Comparison of ENCODE assay signal across 22 cellular contexts in the genomic region with DNA sequence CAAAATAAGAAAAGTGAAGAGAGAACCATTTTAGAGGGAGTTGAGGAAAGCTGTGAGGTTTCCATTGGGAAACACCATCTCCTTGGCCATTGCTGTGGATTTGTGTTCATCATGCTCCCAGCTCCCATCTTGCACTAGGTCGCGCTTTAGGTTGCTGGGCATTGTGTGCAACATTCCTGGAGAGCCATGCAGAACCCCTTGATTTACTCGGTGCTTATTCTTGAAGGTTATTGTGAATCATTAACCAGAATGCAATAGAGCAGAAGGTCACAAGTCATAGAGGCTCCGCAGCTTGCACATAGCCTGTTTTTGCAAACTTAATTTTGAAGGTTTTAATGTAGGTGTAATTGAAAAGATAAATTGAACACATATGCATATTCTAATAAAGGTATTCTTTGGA.
DNase-seq lines count a peak whose midpoint lies in the region; ATAC-seq and TF ChIP-seq lines count a peak whose summit lies in the region.
"Had no signal": no experiment of that assay in that cellular context is flagged by ENCODE, and none has a peak within 500 bp of the region (broad histone marks: within the 10 kb centered on the region; RNA-seq: fewer than 3 reads in every experiment).

No MANE protein-coding gene starts in this region.

- H3K36me3 Mint-ChIP-seq in type B pancreatic cell, result peaks cover 4% of the 10 kb centered on the region
- H3K36me3 Mint-ChIP-seq: CD4-positive, alpha-beta memory T cell had no signal

- peak; percentile 75 to 90 (median 84) for ATAC-seq in right lobe of liver
- no peak for ATAC-seq in HG02571 (IDR thresholded peaks at IDR 0.05; ENCODE audit: unreplicated experiment)
- no peak for ATAC-seq in GM19324 (IDR thresholded peaks at IDR 0.05; ENCODE audit: low FRiP score, unreplicated experiment)
- ATAC-seq: Right ventricle myocardium inferior had no signal

- peak; percentile 15 for DNase-seq in HuH-7 (ENCODE audit: low spot score)
- DNase-seq in kidney tubule cell (ENCODE audit: low spot score), result peak; percentile 86
- no peak for DNase-seq in right lobe of liver
- no peak for DNase-seq in HCEC 1CT
- DNase-seq in type B pancreatic cell (ENCODE audit: extremely low spot score, unreplicated experiment), result no peak
- DNase-seq: Calu3; CD4-positive, alpha-beta memory T cell; DMS153; GDM1; Karpas-422; MV-4-11; NCI-H1105 treated with DMSO at 0.1 percent for 48 hours; NCI-H1694; NCI-H2081; NCI-H2171 treated with DMSO at 0.1 percent for 48 hours; NCI-H526; OCI-M1 had no signal

- peaks cover 5% of the 10 kb centered on the region for H3K9me3 Mint-ChIP-seq in type B pancreatic cell

- no peaks in the 10 kb centered on the region for H3K36me3 ChIP-seq in right lobe of liver
- H3K36me3 ChIP-seq: BLaER1 treated with 17β-estradiol and CSF1 and Interleukin-3, amounts not matched to agents 10 nM and 100 nM had no signal

- no peak overlapping the region for H3K4me3 Mint-ChIP-seq in type B pancreatic cell
- H3K4me3 Mint-ChIP-seq: CD4-positive, alpha-beta memory T cell had no signal

- no peak overlapping the region for H3K4me3 ChIP-seq in right lobe of liver
- H3K4me3 ChIP-seq: BLaER1 treated with 17β-estradiol and CSF1 and Interleukin-3, amounts not matched to agents 10 nM and 100 nM; SJSA1 had no signal

- no peak for TF ChIP-seq POLR2A in right lobe of liver (IDR thresholded peaks at IDR 0.05)

- no peaks in the 10 kb centered on the region for H3K27me3 Mint-ChIP-seq in type B pancreatic cell

- H3K9me3 ChIP-seq in right lobe of liver, result no peaks in the 10 kb centered on the region
- H3K9me3 ChIP-seq: SJSA1 had no signal

- peaks cover 0 to 23% (median 8%) of the 10 kb centered on the region in 4 donors for H3K4me1 ChIP-seq in right lobe of liver
- H3K4me1 ChIP-seq: BLaER1 treated with 17β-estradiol and CSF1 and Interleukin-3, amounts not matched to agents 10 nM and 100 nM had no signal

- H3K27ac Mint-ChIP-seq in type B pancreatic cell, result no peak overlapping the region
- H3K27ac Mint-ChIP-seq: CD4-positive, alpha-beta memory T cell had no signal

- no peak for TF ChIP-seq CTCF in right lobe of liver (IDR thresholded peaks at IDR 0.05)
- no peak for TF ChIP-seq CTCF in type B pancreatic cell (conservative IDR thresholded peaks at IDR 0.05)

- 26% methylated on average over 4 of the region's 4 CpGs for WGBS in right lobe of liver (ENCODE audit: insufficient coverage, low coverage, low lambda C conversion rate, missing lambda C conversion rate)

- H3K4me1 Mint-ChIP-seq in type B pancreatic cell (ENCODE audit: unreplicated experiment), result no peaks in the 10 kb centered on the region
- H3K4me1 Mint-ChIP-seq: CD4-positive, alpha-beta memory T cell had no signal

- intact Hi-C loops in right lobe of liver (cut with DNase I), result no loop called here

- H3K27me3 ChIP-seq in right lobe of liver, result no peaks in the 10 kb centered on the region
- H3K27me3 ChIP-seq: BLaER1 treated with 17β-estradiol and CSF1 and Interleukin-3, amounts not matched to agents 10 nM and 100 nM; SJSA1 had no signal

- peak overlapping the region in 1 of 3 donors; percentile 7 for H3K27ac ChIP-seq in right lobe of liver
- H3K27ac ChIP-seq: BLaER1 treated with 17β-estradiol and CSF1 and Interleukin-3, amounts not matched to agents 10 nM and 100 nM; SJSA1 had no signal

Comparison
In these comparisons a context has a peak if more than half of its experiments do, and no peak if none do; other contexts are left out.
1. DNase-seq: peak in HuH-7 (single experiment) and kidney tubule cell (single experiment); none in right lobe of liver (0 of 3), HCEC 1CT (single experiment) and type B pancreatic cell (single experiment).
2. ATAC-seq: peak in right lobe of liver (4 of 4); none in HG02571 (single experiment) and GM19324 (single experiment).